ENCODE assay signal across 15 cellular contexts in the genomic region with DNA sequence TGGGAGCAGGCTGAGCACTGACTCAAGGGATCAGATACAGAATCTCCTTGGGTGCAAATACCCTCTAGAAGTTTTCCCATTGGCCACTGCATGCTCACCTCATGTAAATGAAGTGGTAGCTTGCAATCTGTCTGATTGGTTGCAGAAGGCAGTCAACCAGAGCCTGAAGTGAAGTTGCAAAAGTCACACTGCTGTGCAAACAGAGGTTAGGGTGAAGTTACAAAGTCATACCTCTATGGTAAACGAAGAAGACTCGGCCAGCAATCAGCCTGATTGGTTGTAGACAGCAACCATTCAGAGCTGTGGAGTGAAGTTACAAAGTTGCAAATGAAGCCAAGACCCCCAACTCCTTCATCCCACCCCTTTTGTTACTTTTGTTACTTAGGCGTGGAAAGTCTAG. TPM values are rescaled to one million over a fixed set of nuclear protein-coding genes. Genes with fewer than 3 reads are reported as not detected.
A peak's percentile ranks its signal among the peaks of the same experiment; 100 is the strongest.
DNase-seq lines count a peak whose midpoint lies in the region; ATAC-seq and TF ChIP-seq lines count a peak whose summit lies in the region.
"Had no signal": no experiment of that assay in that cellular context is flagged by ENCODE, and none has a peak within 500 bp of the region (broad histone marks: within the 10 kb centered on the region; RNA-seq: fewer than 3 reads in every experiment).

No MANE protein-coding gene starts in this region.

- H3K79me1 ChIP-seq in H9 (ENCODE audit: insufficient read depth, low read depth, low read length, poor library complexity, severe bottlenecking), result no peaks in the 10 kb centered on the region

- no peak overlapping the region for H4K5ac ChIP-seq in H9 (ENCODE audit: insufficient read length, low read depth, low read length)

- no CpG with 5 or more reads among the region's 3 CpGs for whole genome bisulfite sequencing in H9 (ENCODE audit: extremely low coverage, insufficient read length, low lambda C conversion rate)

- no peaks in the 10 kb centered on the region for H3K23me2 ChIP-seq in H9 (ENCODE audit: insufficient read length, low read depth, low read length, poor library complexity, severe bottlenecking)

- H3K9ac ChIP-seq in KMS-11 (no peak overlapping the region), MM.1S (ENCODE audit: low read length) (no peak overlapping the region), H9 (ENCODE audit: extremely low read depth, insufficient read length, low read length) (no peak overlapping the region)

- no peak overlapping the region for H2BK120ac ChIP-seq in H9 (ENCODE audit: low read depth, low read length, poor library complexity, severe bottlenecking)

- no peak overlapping the region for H3K18ac ChIP-seq in H9 (ENCODE audit: insufficient read length, low read depth, low read length)

- no peaks in the 10 kb centered on the region for H3K9me2 ChIP-seq in MM.1S (replicated peaks; ENCODE audit: insufficient read depth, low read length)

- H3K36me3 Mint-ChIP-seq in H9 (ENCODE audit: insufficient read depth in 1 of 3, low read depth in 3 of 3), result peaks cover 17 to 22% (median 18%) of the 10 kb centered on the region in 3 experiments

- H3K79me2 ChIP-seq in KMS-11 (ENCODE audit: insufficient read depth, low read depth), result peaks cover 43% of the 10 kb centered on the region; the same call in 1 of the 2 replicates
- H3K79me2 ChIP-seq in MM.1S (ENCODE audit: low read length), result peaks cover 51% of the 10 kb centered on the region
- H3K79me2 ChIP-seq in H9 (ENCODE audit: insufficient read depth, low read length), result no peaks in the 10 kb centered on the region

- H3K36me3 ChIP-seq in KMS-11 (ENCODE audit: insufficient read depth) (0 out of 2 replicates have a peak, but pooled peaks cover 2% of the 10 kb centered on the region), MM.1S (replicated peaks; ENCODE audit: insufficient read depth, low read length) (no peaks in the 10 kb centered on the region)

- no peak overlapping the region for H2BK12ac ChIP-seq in H9 (ENCODE audit: insufficient read length, low read depth, low read length)

- peak overlapping the region; percentile 34; the same call in 1 of the 2 replicates for H3K4me2 ChIP-seq in KMS-11
- 0 out of 2 replicates have a peak overlapping the region, but pooled peaks have one; percentile 3 for H3K4me2 ChIP-seq in MM.1S (ENCODE audit: low read depth, low read length)
- H3K4me2 ChIP-seq in H9 (ENCODE audit: insufficient read depth, insufficient read length, low read length), result no peak overlapping the region

- H3K56ac ChIP-seq in H9 (ENCODE audit: insufficient read length, low read depth, low read length), result no peak overlapping the region

- H3K4me3 ChIP-seq in KMS-11 (IDR thresholded peaks at IDR 0.05; ENCODE audit: insufficient read depth, low read depth, low read length) (no peak overlapping the region), MM.1S (ENCODE audit: low read length) (no peak overlapping the region)

- H3K4me3 Mint-ChIP-seq in H9, result no peak overlapping the region
- H3K4me3 Mint-ChIP-seq: B cell; CD4-positive, alpha-beta memory T cell had no signal

- no peaks in the 10 kb centered on the region for H3K27me3 Mint-ChIP-seq in H9 (ENCODE audit: low read depth)
- H3K27me3 Mint-ChIP-seq: B cell; CD4-positive, alpha-beta memory T cell had no signal

- no peak overlapping the region; a peak in 1 of 7 replicates for H3K27ac Mint-ChIP-seq in H9
- H3K27ac Mint-ChIP-seq: B cell; CD4-positive, alpha-beta memory T cell had no signal

- no peak overlapping the region for H3K4ac ChIP-seq in H9 (ENCODE audit: low read depth, low read length)

- H4K8ac ChIP-seq in H9 (replicated peaks; ENCODE audit: insufficient read length, low read depth, low read length), result no peak overlapping the region

- H4K20me1 ChIP-seq in KMS-11 (ENCODE audit: insufficient read depth), result no peaks in the 10 kb centered on the region
- H4K20me1 ChIP-seq in MM.1S (ENCODE audit: insufficient read depth, low read length), result no peaks in the 10 kb centered on the region
- H4K20me1 ChIP-seq in H9 (ENCODE audit: control insufficient read depth, insufficient read depth, insufficient read length), result no peaks in the 10 kb centered on the region

- peaks cover 33% of the 10 kb centered on the region for H3F3A ChIP-seq in MM.1S (ENCODE audit: insufficient read depth, low read length)

- ATAC-seq in left lobe of liver, result peak; percentile 38
- ATAC-seq in GM18868 (IDR thresholded peaks at IDR 0.05; ENCODE audit: unreplicated experiment), result no peak
- ATAC-seq: HCT116 had no signal

- no peak overlapping the region for H2BK20ac ChIP-seq in H9 (ENCODE audit: low read depth, low read length, poor library complexity, severe bottlenecking)

- no peak overlapping the region for H2AK5ac ChIP-seq in H9 (ENCODE audit: insufficient read length, low read length)

- H3K4me1 Mint-ChIP-seq in H9, result peaks cover 0 to 6% of the 10 kb centered on the region in 2 experiments; a peak in 3 of 4 replicates

- H3K9me3 ChIP-seq in MM.1S (replicated peaks; ENCODE audit: insufficient read depth, low read length) (no peaks in the 10 kb centered on the region), H9 (ENCODE audit: control insufficient read depth, low read depth, low read length) (peaks cover 8% of the 10 kb centered on the region)

- H3K27me3 ChIP-seq in KMS-11 (ENCODE audit: insufficient read depth, low read depth), result no peaks in the 10 kb centered on the region
- no peaks in the 10 kb centered on the region for H3K27me3 ChIP-seq in MM.1S (replicated peaks; ENCODE audit: insufficient read depth, low read length)
- no peaks in the 10 kb centered on the region for H3K27me3 ChIP-seq in H9 (ENCODE audit: insufficient read depth, low read length)

- H3K27ac ChIP-seq in KMS-11 (peak overlapping the region; percentile 91; the same call in 1 of the 2 replicates), MM.1S (ENCODE audit: low read length) (peak overlapping the region; percentile 95; the same call in 1 of the 2 replicates), H9 (ENCODE audit: insufficient read length, low read depth, low read length) (no peak overlapping the region)
- H3K27ac ChIP-seq: C4-2B, HL-60 had no signal

- H3K14ac ChIP-seq in H9 (ENCODE audit: insufficient read depth, low read length), result no peak overlapping the region

- H3K23ac ChIP-seq in H9 (ENCODE audit: insufficient read length, low read depth, low read length), result no peak overlapping the region

- peaks cover 64% of the 10 kb centered on the region for H3K4me1 ChIP-seq in KMS-11 (ENCODE audit: low read depth, poor library complexity, severe bottlenecking)
- peaks cover 52% of the 10 kb centered on the region for H3K4me1 ChIP-seq in MM.1S (ENCODE audit: low read length)
- H3K4me1 ChIP-seq in H9 (ENCODE audit: insufficient read depth, low read length), result no peaks in the 10 kb centered on the region

- H2AFZ ChIP-seq in KMS-11 (ENCODE audit: low read depth) (no peak overlapping the region), MM.1S (ENCODE audit: low read length) (no peak overlapping the region), H9 (ENCODE audit: low read length) (no peak overlapping the region)

- H3T11ph ChIP-seq in H9 (ENCODE audit: low read length), result no peak overlapping the region

- H2BK15ac ChIP-seq in H9 (ENCODE audit: low read depth, low read length), result no peak overlapping the region

- TF ChIP-seq CTCF in KMS-11 (conservative IDR thresholded peaks at IDR 0.05; ENCODE audit: low read depth, low read length) (no peak), MM.1S (IDR thresholded peaks at IDR 0.05; ENCODE audit: low read length) (no peak), H9 (conservative IDR thresholded peaks at IDR 0.05) (no peak)

- DNase-seq in MM.1S, result no peak
- DNase-seq in OCI-M1 (lab: John Stamatoyannopoulos, UW), result peak; percentile 53
- no peak for DNase-seq in left lobe of liver (ENCODE audit: low spot score)
- no peak for DNase-seq in H9
- DNase-seq in activated T-cell treated with anti-CD3 and anti-CD28 coated beads, Interleukin-2, amount 50 U/mL, for 48 hours, result no peak
- DNase-seq: CD4-positive, alpha-beta memory T cell; DMS153; DMS79 treated with DMSO at 0.1 percent for 48 hours; GDM1 had no signal

- H4K91ac ChIP-seq in H9 (ENCODE audit: insufficient read length, low read depth, low read length), result no peak overlapping the region

- H2BK5ac ChIP-seq in H9 (ENCODE audit: insufficient read length, low read length), result no peak overlapping the region

- peaks cover 12 to 20% of the 10 kb centered on the region in 2 experiments for H3K9me3 Mint-ChIP-seq in H9
- H3K9me3 Mint-ChIP-seq: CD4-positive, alpha-beta memory T cell had no signal

RNA-seq across cellular contexts. Expression of a gene that starts 27.1 kb away (rescaled TPM):
- 0.91 TPM for total RNA-seq in left lobe of liver
- total RNA-seq in H9 (2021), result 5.1 and 6.9 TPM in 2 replicates

RNA-seq across cellular contexts. Expression of a gene that starts 53.9 kb away (rescaled TPM):
- total RNA-seq in left lobe of liver (4.8 TPM), H9 (2021) (42.5 and 42.8 TPM in 2 replicates)

RNA-seq across cellular contexts. Expression of a gene that starts 53.9 kb away (rescaled TPM):
- 8.4 TPM for total RNA-seq in left lobe of liver
- 18.7 and 20.9 TPM in 2 replicates for total RNA-seq in H9 (2021)
